23 cellular contexts compared by ENCODE assay signal in genomic region chr1:70314706-70315304, GRCh38. TPM values are rescaled to one million over a fixed set of nuclear protein-coding genes. Genes with fewer than 3 reads are reported as not detected.
DNase-seq lines count a peak whose midpoint lies in the region; ATAC-seq, FAIRE-seq and TF ChIP-seq lines count a peak whose summit lies in the region.
"Had no signal": no experiment of that assay in that cellular context is flagged by ENCODE, and none has a peak within 500 bp of the region (broad histone marks: within the 10 kb centered on the region; RNA-seq: fewer than 3 reads in every experiment).

No MANE protein-coding gene starts in this region.

- H3K36me3 ChIP-seq in HEK293 (ENCODE audit: control insufficient read depth in 2 of 2, insufficient read depth in 1 of 2, low read length in 2 of 2) (no peaks in the 10 kb centered on the region; a peak in 1 of 3 replicates), SK-N-SH (replicated peaks in 1 of 2; ENCODE audit: control insufficient read depth in 1 of 2, insufficient read depth in 2 of 2, low read length in 1 of 2) (peaks cover 0 to 16% of the 10 kb centered on the region in 2 experiments)
- H3K36me3 ChIP-seq: breast epithelium, WERI-Rb-1 had no signal

- H4K20me1 ChIP-seq in SK-N-SH (ENCODE audit: insufficient read depth): no peaks in the 10 kb centered on the region; the same call in 1 of the 2 replicates

- H3K79me2 ChIP-seq in SK-N-SH (ENCODE audit: insufficient read depth): peaks cover 55% of the 10 kb centered on the region

- 0 out of 2 replicates have a peak, but pooled peaks cover 3% of the 10 kb centered on the region for H3K9me2 ChIP-seq in SK-N-SH

- FAIRE-seq in islet of Langerhans (lab: Jason Lieb, UNC): peak; percentile 21
- FAIRE-seq: D721Med, RCC 7860 had no signal

- H3K4me3 ChIP-seq in HEK293 (ENCODE audit: low read depth, low read length) (no peak overlapping the region), SK-N-SH (ENCODE audit: low read depth in 2 of 2, low read length in 1 of 2) (no peak overlapping the region)
- H3K4me3 ChIP-seq: BLaER1, breast epithelium, coronary artery, SK-N-MC had no signal

- H3K4me1 ChIP-seq in HEK293 (ENCODE audit: control insufficient read depth, insufficient read depth, low read length): peaks cover 6% of the 10 kb centered on the region
- H3K4me1 ChIP-seq in SK-N-SH (ENCODE audit: control insufficient read depth in 1 of 2, insufficient read depth in 2 of 2, low read depth in 1 of 2, low read length in 1 of 2): no peaks in the 10 kb centered on the region
- H3K4me1 ChIP-seq: BLaER1, breast epithelium had no signal

- TF ChIP-seq CTCF in HEK293 (tag by site-specific recombination; IDR thresholded peaks at IDR 0.05) (peak; percentile 35), SK-N-SH (IDR thresholded peaks at IDR 0.05) (no peak)

- H3K4me2 ChIP-seq in SK-N-SH: no peak overlapping the region
- H3K4me2 ChIP-seq: BLaER1 had no signal

- CTCF ChIA-PET in HEK293 (lab: Yijun Ruan, JAX) (interaction anchor here (0.6 to 1.5 kb wide), 4 partner anchors 11 to 180 kb away, joined by 3 to 5 read pairs (median 3); no protein-coding TSS in a partner anchor), SK-N-SH (lab: Yijun Ruan, JAX) (interaction anchor here (1.2 to 1.4 kb wide), 3 partner anchors 21 to 86 kb away, joined by 3 to 4 read pairs (median 4); no protein-coding TSS in a partner anchor)

- WGBS in SK-N-SH (ENCODE audit: low lambda C conversion rate): 97% methylated on average over 6 of the region's 6 CpGs

- H3K27ac ChIP-seq in HEK293 (ENCODE audit: extremely low read depth, low read depth, low read length) (no peak overlapping the region), SK-N-SH (ENCODE audit: low read depth in 2 of 2, low read length in 1 of 2) (no peak overlapping the region)
- H3K27ac ChIP-seq: BLaER1, breast epithelium, coronary artery, SK-N-MC, WERI-Rb-1 had no signal

- TF ChIP-seq POLR2A in GM18505 (IDR thresholded peaks at IDR 0.05; ENCODE audit: borderline replicate concordance, extremely low read depth, insufficient read depth, insufficient read length): no peak

- peaks cover 15% of the 10 kb centered on the region for H3F3A ChIP-seq in SK-N-SH (replicated peaks; ENCODE audit: insufficient read depth)

- no peak overlapping the region for H3K9ac ChIP-seq in SK-N-SH
- H3K9ac ChIP-seq: BLaER1 had no signal

- H2AFZ ChIP-seq in SK-N-SH (ENCODE audit: low read depth): no peak overlapping the region

- POLR2A ChIA-PET in HEK293 (lab: Yijun Ruan, JAX): interaction anchor here (0.7 to 1.8 kb wide), 2 partner anchors 38 to 95 kb away, joined by 3 to 6 read pairs; no protein-coding TSS in a partner anchor
- POLR2A ChIA-PET in SK-N-SH (lab: Yijun Ruan, JAX): interaction anchor here (0.6 kb wide), 1 partner anchor 1835 kb away, joined by 3 read pairs; no protein-coding TSS in a partner anchor

- no peaks in the 10 kb centered on the region for H3K9me3 ChIP-seq in HEK293 (ENCODE audit: control insufficient read depth, insufficient read depth, low read depth, low read length)
- no peaks in the 10 kb centered on the region; the same call in 1 of the 2 replicates for H3K9me3 ChIP-seq in SK-N-SH
- H3K9me3 ChIP-seq: BLaER1, breast epithelium had no signal

- no peak for TF ChIP-seq RAD21 in SK-N-SH (IDR thresholded peaks at IDR 0.05; ENCODE audit: low read length)

- ATAC-seq in HG03521 (IDR thresholded peaks at IDR 0.05; ENCODE audit: unreplicated experiment) (no peak), GM18505 (IDR thresholded peaks at IDR 0.05; ENCODE audit: unreplicated experiment) (no peak)
- ATAC-seq: left cardiac atrium; sciatic nerve; stimulated activated effector memory CD8-positive, alpha-beta T cell treated with anti-CD3 and anti-CD28 coated beads, Interleukin-12 subunit alpha, Interleukin-12 subunit beta, amount 100 ng/mL, for 72 hours had no signal

- DNase-seq in Ammon's horn (ENCODE audit: low spot score) (peak; percentile 4), SK-N-SH (peak; percentile 9), mucosa of gallbladder (ENCODE audit: low spot score) (no peak)
- DNase-seq in stimulated activated CD4-positive, alpha-beta T cell treated with anti-CD3 and anti-CD28 coated beads, Interleukin-15, amount 100 ng/mL, for 24 hours: no peak
- DNase-seq: activated CD4-positive, alpha-beta T cell treated with anti-CD3 and anti-CD28 coated beads, Interleukin-2, amount 50 U/mL, for 4 hours; activated CD8-positive, alpha-beta memory T cell treated with anti-CD3 and anti-CD28 coated beads, Interleukin-2, amount 50 U/mL, for 48 hours; activated effector memory CD4-positive, alpha-beta T cell treated with anti-CD3 and anti-CD28 coated beads, Interleukin-2, amount 50 U/mL, for 16 hours; left cardiac atrium; NCI-H2081 treated with DMSO at 0.1 percent for 48 hours; NCI-H524 treated with DMSO at 0.1 percent for 48 hours; WERI-Rb-1 had no signal

- no peaks in the 10 kb centered on the region for H3K27me3 ChIP-seq in SK-N-SH (ENCODE audit: insufficient read depth)
- H3K27me3 ChIP-seq: BLaER1, breast epithelium had no signal

- no peak for TF ChIP-seq EP300 in SK-N-SH (IDR thresholded peaks at IDR 0.05; ENCODE audit: borderline replicate concordance in 1 of 2, low read depth in 1 of 2, low read length in 1 of 2)

TF ChIP-seq in HEK293, 187 proteins besides CTCF, POLR2A, EP300 and RAD21:
- peak; percentile 73 for TF ChIP-seq PRDM1 (tag by site-specific recombination; IDR thresholded peaks at IDR 0.05)
- TF ChIP-seq PRDM6 (tag by site-specific recombination; IDR thresholded peaks at IDR 0.05): peak; percentile 48; the same call in 1 of the 2 replicates
- peak; percentile 77; the same call in 1 of the 2 replicates for TF ChIP-seq ZNF561 (tag by site-specific recombination; IDR thresholded peaks at IDR 0.05; ENCODE audit: borderline replicate concordance)
- 0 out of 2 replicates have a peak, but pooled peaks have one; percentile 22 for TF ChIP-seq OSR2 (tag by site-specific recombination; IDR thresholded peaks at IDR 0.05)
- TF ChIP-seq ZNF335 (tag by site-specific recombination; conservative IDR thresholded peaks at IDR 0.05): no peak
- TF ChIP-seq FEZF1 (tag by site-specific recombination; IDR thresholded peaks at IDR 0.05): 0 out of 2 replicates have a peak, but pooled peaks have one; percentile 35
TF ChIP-seq in HEK293: peak in this region for 5.

TF ChIP-seq in SK-N-SH, 30 proteins besides CTCF, POLR2A, EP300 and RAD21:
- TF ChIP-seq GABPA (IDR thresholded peaks at IDR 0.05; ENCODE audit: low read depth) (no peak), TCF12 (IDR thresholded peaks at IDR 0.05) (no peak), EZH2phosphoT487 (IDR thresholded peaks at IDR 0.05; ENCODE audit: borderline replicate concordance, low read depth) (no peak), ELF1 (IDR thresholded peaks at IDR 0.05) (no peak), POLR2AphosphoS5 (IDR thresholded peaks at IDR 0.05; ENCODE audit: low read depth, low read length) (no peak), TEAD4 (IDR thresholded peaks at IDR 0.05; ENCODE audit: borderline replicate concordance, insufficient read depth) (no peak), RXRA (IDR thresholded peaks at IDR 0.05; ENCODE audit: borderline replicate concordance, low read depth) (no peak), TAF1 (IDR thresholded peaks at IDR 0.05; ENCODE audit: borderline replicate concordance, low read depth, low read length) (no peak), YY1 (IDR thresholded peaks at IDR 0.05; ENCODE audit: low read depth) (no peak), USF1 (IDR thresholded peaks at IDR 0.05; ENCODE audit: borderline replicate concordance, low read depth) (no peak), SMC3 (IDR thresholded peaks at IDR 0.05; ENCODE audit: low read depth, low read length) (no peak), MEF2A (IDR thresholded peaks at IDR 0.05; ENCODE audit: borderline replicate concordance, low read depth) (no peak), NRF1 (IDR thresholded peaks at IDR 0.05; ENCODE audit: low read depth, low read length) (no peak), JUND (IDR thresholded peaks at IDR 0.05) (no peak), PBX3 (IDR thresholded peaks at IDR 0.05) (no peak), FOXJ3 (CRISPR knock-in tag; IDR thresholded peaks at IDR 0.05) (no peak), RCOR1 (IDR thresholded peaks at IDR 0.05; ENCODE audit: low read length) (no peak), RFX5 (IDR thresholded peaks at IDR 0.05; ENCODE audit: low read length) (no peak), IRF3 (IDR thresholded peaks at IDR 0.05; ENCODE audit: low read depth, low read length) (no peak), SIN3A (IDR thresholded peaks at IDR 0.05; ENCODE audit: borderline replicate concordance, low read depth, low read length) (no peak)

RNA-seq across cellular contexts. Expression of gene ANKRD13C, which starts 39.7 kb away (rescaled TPM):
- polyA plus RNA-seq in SK-N-SH (2012; rRNA removed): 5.2 and 5.5 TPM in 2 replicates
- polyA plus RNA-seq in SK-N-SH (2012; cell fraction: cytosol; rRNA removed): 5.8 and 7.5 TPM in 2 replicates
- 5.3 and 5.9 TPM in 2 replicates for polyA plus RNA-seq in SK-N-SH (2012; cell fraction: nucleus; rRNA removed)
- total RNA-seq in mucosa of gallbladder: 19.8 TPM

Comparison
In these comparisons a context has a peak if more than half of its experiments do, and no peak if none do; other contexts are left out.
1. DNase-seq: peak in Ammon's horn (single experiment) and SK-N-SH (single experiment); none in stimulated activated CD4-positive, alpha-beta T cell treated with anti-CD3 and anti-CD28 coated beads, Interleukin-15, amount 100 ng/mL, for 24 hours (single experiment) and mucosa of gallbladder (single experiment).